In genomic region chr19:7540761-7541480, GRCh38 we compare ENCODE assay signal across 11 cellular contexts. TPM values are rescaled to one million over a fixed set of nuclear protein-coding genes. Genes with fewer than 3 reads are reported as not detected.
DNase-seq lines count a peak whose midpoint lies in the region; ATAC-seq and TF ChIP-seq lines count a peak whose summit lies in the region.
"Had no signal": no experiment of that assay in that cellular context is flagged by ENCODE, and none has a peak within 500 bp of the region (broad histone marks: within the 10 kb centered on the region; RNA-seq: fewer than 3 reads in every experiment).

No MANE protein-coding gene starts in this region.

- no peak for TF ChIP-seq CTCF in foreskin keratinocyte (conservative IDR thresholded peaks at IDR 0.05)
- no peak for TF ChIP-seq CTCF in GM10248 (IDR thresholded peaks at IDR 0.05; ENCODE audit: control extremely low read depth, extremely low read depth, low read depth, missing control alignments)

- no peak for ATAC-seq in activated CD8-positive, alpha-beta memory T cell treated with anti-CD3 and anti-CD28 coated beads, Interleukin-2, amount 10 ng/mL, durations not matched to agents 7 days and 5 days
- ATAC-seq in T-helper 17 cell (no peak), foreskin keratinocyte (peak; percentile 72), HG03520 (IDR thresholded peaks at IDR 0.05; ENCODE audit: unreplicated experiment) (no peak)

- peak; percentile 67 for DNase-seq in activated CD8-positive, alpha-beta memory T cell treated with anti-CD3 and anti-CD28 coated beads for 24 hours
- no peak for DNase-seq in activated CD8-positive, alpha-beta memory T cell treated with anti-CD3 and anti-CD28 coated beads, Interleukin-2, amount 10 ng/mL, durations not matched to agents 7 days and 5 days
- no peak for DNase-seq in T-helper 17 cell
- DNase-seq in foreskin keratinocyte = no peak
- DNase-seq in stimulated activated CD8-positive, alpha-beta memory T cell treated with anti-CD3 and anti-CD28 coated beads, Interleukin-7, amount 100 ng/mL, for 48 hours (ENCODE audit: extremely low read depth in 1 of 2, low read depth in 1 of 2) = peak; percentile 32 to 64
- no peak for DNase-seq in GM10248 (ENCODE audit: extremely low spot score)
- DNase-seq in T-helper 2 cell = no peak
- DNase-seq: KG1 had no signal

- POLR2A ChIA-PET in GM10248 (lab: Yijun Ruan, JAX) = no interaction called here

- CTCF ChIA-PET in activated CD8-positive, alpha-beta memory T cell treated with anti-CD3 and anti-CD28 coated beads, Interleukin-2, amount 10 ng/mL, durations not matched to agents 7 days and 5 days (lab: Charles Lee) = interaction anchor here (1.0 kb wide), 1 partner anchor 38 kb away, joined by 3 read pairs; no protein-coding TSS in a partner anchor
- CTCF ChIA-PET in GM10248 (lab: Yijun Ruan, JAX) = interaction anchor here (1.1 kb wide), 1 partner anchor 27 kb away, joined by 5 read pairs; no protein-coding TSS in a partner anchor

- H3K9me3 Mint-ChIP-seq in activated CD8-positive, alpha-beta memory T cell treated with anti-CD3 and anti-CD28 coated beads, Interleukin-2, amount 10 ng/mL, durations not matched to agents 7 days and 5 days (ENCODE audit: low read depth) = no peaks in the 10 kb centered on the region
- H3K9me3 Mint-ChIP-seq: brain had no signal

- H3K27ac Mint-ChIP-seq in activated CD8-positive, alpha-beta memory T cell treated with anti-CD3 and anti-CD28 coated beads, Interleukin-2, amount 10 ng/mL, durations not matched to agents 7 days and 5 days = no peak overlapping the region
- no peak overlapping the region for H3K27ac Mint-ChIP-seq in T-helper 17 cell
- H3K27ac Mint-ChIP-seq: brain had no signal

- H3K4me1 Mint-ChIP-seq in activated CD8-positive, alpha-beta memory T cell treated with anti-CD3 and anti-CD28 coated beads, Interleukin-2, amount 10 ng/mL, durations not matched to agents 7 days and 5 days = peaks cover 45% of the 10 kb centered on the region
- H3K4me1 Mint-ChIP-seq in T-helper 17 cell = peaks cover 12% of the 10 kb centered on the region

- no peak overlapping the region for H3K27ac ChIP-seq in foreskin keratinocyte

- H3K36me3 Mint-ChIP-seq in activated CD8-positive, alpha-beta memory T cell treated with anti-CD3 and anti-CD28 coated beads, Interleukin-2, amount 10 ng/mL, durations not matched to agents 7 days and 5 days = peaks cover 38% of the 10 kb centered on the region
- H3K36me3 Mint-ChIP-seq in T-helper 17 cell (ENCODE audit: low read depth) = peaks cover 4% of the 10 kb centered on the region

- H3K27me3 ChIP-seq in foreskin keratinocyte = no peaks in the 10 kb centered on the region

- no peaks in the 10 kb centered on the region for H3K27me3 Mint-ChIP-seq in activated CD8-positive, alpha-beta memory T cell treated with anti-CD3 and anti-CD28 coated beads, Interleukin-2, amount 10 ng/mL, durations not matched to agents 7 days and 5 days
- no peaks in the 10 kb centered on the region for H3K27me3 Mint-ChIP-seq in T-helper 17 cell
- H3K27me3 Mint-ChIP-seq: brain had no signal

- no peak overlapping the region for H3K4me3 Mint-ChIP-seq in activated CD8-positive, alpha-beta memory T cell treated with anti-CD3 and anti-CD28 coated beads, Interleukin-2, amount 10 ng/mL, durations not matched to agents 7 days and 5 days
- H3K4me3 Mint-ChIP-seq in T-helper 17 cell = peak overlapping the region; percentile 39
- H3K4me3 Mint-ChIP-seq: brain had no signal

- H3K9me3 ChIP-seq in T-helper 17 cell (ENCODE audit: control insufficient read depth, low read length, poor library complexity, severe bottlenecking) = no peaks in the 10 kb centered on the region

- no peaks in the 10 kb centered on the region for H3K4me1 ChIP-seq in foreskin keratinocyte

RNA-seq across cellular contexts. Expression of gene PNPLA6, which starts 5.4 kb away (rescaled TPM):
- total RNA-seq in activated CD8-positive, alpha-beta memory T cell treated with anti-CD3 and anti-CD28 coated beads, Interleukin-2, amount 10 ng/mL, durations not matched to agents 7 days and 5 days = 100 to 1,000 TPM; 160 to 184 TPM
- total RNA-seq in T-helper 17 cell = 10 to 100 TPM; 95.1 to 97.2 TPM
- total RNA-seq in foreskin keratinocyte = 82.3 and 85.4 TPM in 2 replicates
- polyA plus RNA-seq in foreskin keratinocyte = 60.6 and 66.8 TPM in 2 replicates

RNA-seq across cellular contexts. Expression of gene MCOLN1, which starts 18.5 kb away (rescaled TPM):
- total RNA-seq in activated CD8-positive, alpha-beta memory T cell treated with anti-CD3 and anti-CD28 coated beads, Interleukin-2, amount 10 ng/mL, durations not matched to agents 7 days and 5 days = 10 to 100 TPM; 15.8 to 20.7 TPM
- total RNA-seq in T-helper 17 cell (10 to 100 TPM; 11.4 to 17.0 TPM), foreskin keratinocyte (8.2 and 8.6 TPM in 2 replicates)
- 12.3 and 12.9 TPM in 2 replicates for polyA plus RNA-seq in foreskin keratinocyte

RNA-seq across cellular contexts. Expression of gene ZNF358, which starts 25.0 kb away (rescaled TPM):
- total RNA-seq in activated CD8-positive, alpha-beta memory T cell treated with anti-CD3 and anti-CD28 coated beads, Interleukin-2, amount 10 ng/mL, durations not matched to agents 7 days and 5 days = 10 to 100 TPM in 1 of 2 experiments, 1 to 10 TPM in 1; 8.9 to 11.3 TPM
- 1 to 10 TPM; 4.1 to 5.1 TPM for total RNA-seq in T-helper 17 cell
- 22.5 and 23.7 TPM in 2 replicates for total RNA-seq in foreskin keratinocyte
- polyA plus RNA-seq in foreskin keratinocyte = 42.4 and 45.9 TPM in 2 replicates

RNA-seq across cellular contexts. Expression of gene PEX11G, which starts 52.1 kb away (rescaled TPM):
- total RNA-seq in activated CD8-positive, alpha-beta memory T cell treated with anti-CD3 and anti-CD28 coated beads, Interleukin-2, amount 10 ng/mL, durations not matched to agents 7 days and 5 days = 1 to 10 TPM in 1 of 2 experiments, under 1 TPM in 1; 0.58 to 1.9 TPM
- total RNA-seq in T-helper 17 cell = not detected
- 1.9 and 2.0 TPM in 2 replicates for total RNA-seq in foreskin keratinocyte
- 2.3 and 3.3 TPM in 2 replicates for polyA plus RNA-seq in foreskin keratinocyte

RNA-seq across cellular contexts. Expression of gene CAMSAP3, which starts 54.7 kb away (rescaled TPM):
- total RNA-seq in activated CD8-positive, alpha-beta memory T cell treated with anti-CD3 and anti-CD28 coated beads, Interleukin-2, amount 10 ng/mL, durations not matched to agents 7 days and 5 days = under 1 TPM; 0.15 to 0.30 TPM
- under 1 TPM; 0.12 to 0.44 TPM for total RNA-seq in T-helper 17 cell
- total RNA-seq in foreskin keratinocyte = 7.5 and 9.1 TPM in 2 replicates
- polyA plus RNA-seq in foreskin keratinocyte = 8.1 and 8.6 TPM in 2 replicates
- total RNA-seq: myocyte had no signal

Comparison
In these comparisons a context has a peak if more than half of its experiments do, and no peak if none do; other contexts are left out.
1. DNase-seq: peak in activated CD8-positive, alpha-beta memory T cell treated with anti-CD3 and anti-CD28 coated beads for 24 hours (single experiment) and stimulated activated CD8-positive, alpha-beta memory T cell treated with anti-CD3 and anti-CD28 coated beads, Interleukin-7, amount 100 ng/mL, for 48 hours (2 of 2); none in activated CD8-positive, alpha-beta memory T cell treated with anti-CD3 and anti-CD28 coated beads, Interleukin-2, amount 10 ng/mL, durations not matched to agents 7 days and 5 days (single experiment), T-helper 17 cell (0 of 3), foreskin keratinocyte (0 of 2), GM10248 (single experiment) and T-helper 2 cell (0 of 5).